ENCODE assay signal across 1 cellular context in genomic region chr1:231694465-231695077, GRCh38.
TF ChIP-seq lines count a peak whose summit lies in the region.

No MANE protein-coding gene starts in this region.

TF ChIP-seq in HepG2, 621 proteins besides CTCF, POLR2A, EP300 and RAD21 (continued from another document):
- TF ChIP-seq ZNF503 (CRISPR knock-in tag; IDR thresholded peaks at IDR 0.05) = no peak
- no peak for TF ChIP-seq ZNF782 (CRISPR knock-in tag; IDR thresholded peaks at IDR 0.05; ENCODE audit: borderline replicate concordance)
- no peak for TF ChIP-seq HOXA9 (CRISPR knock-in tag; IDR thresholded peaks at IDR 0.05; ENCODE audit: borderline replicate concordance)
- TF ChIP-seq ZNF207 (IDR thresholded peaks at IDR 0.05; ENCODE audit: borderline replicate concordance) = no peak
- no peak for TF ChIP-seq ZNF577 (CRISPR knock-in tag; IDR thresholded peaks at IDR 0.05; ENCODE audit: borderline replicate concordance, low read depth)
- TF ChIP-seq ARID5B (CRISPR knock-in tag; IDR thresholded peaks at IDR 0.05) = no peak
- no peak for TF ChIP-seq ZNF460 (CRISPR knock-in tag; IDR thresholded peaks at IDR 0.05; ENCODE audit: borderline replicate concordance)
- no peak for TF ChIP-seq ZNF326 (CRISPR knock-in tag; IDR thresholded peaks at IDR 0.05; ENCODE audit: borderline replicate concordance)
TF ChIP-seq in HepG2: peak in this region for 0.
